In the genomic region with DNA sequence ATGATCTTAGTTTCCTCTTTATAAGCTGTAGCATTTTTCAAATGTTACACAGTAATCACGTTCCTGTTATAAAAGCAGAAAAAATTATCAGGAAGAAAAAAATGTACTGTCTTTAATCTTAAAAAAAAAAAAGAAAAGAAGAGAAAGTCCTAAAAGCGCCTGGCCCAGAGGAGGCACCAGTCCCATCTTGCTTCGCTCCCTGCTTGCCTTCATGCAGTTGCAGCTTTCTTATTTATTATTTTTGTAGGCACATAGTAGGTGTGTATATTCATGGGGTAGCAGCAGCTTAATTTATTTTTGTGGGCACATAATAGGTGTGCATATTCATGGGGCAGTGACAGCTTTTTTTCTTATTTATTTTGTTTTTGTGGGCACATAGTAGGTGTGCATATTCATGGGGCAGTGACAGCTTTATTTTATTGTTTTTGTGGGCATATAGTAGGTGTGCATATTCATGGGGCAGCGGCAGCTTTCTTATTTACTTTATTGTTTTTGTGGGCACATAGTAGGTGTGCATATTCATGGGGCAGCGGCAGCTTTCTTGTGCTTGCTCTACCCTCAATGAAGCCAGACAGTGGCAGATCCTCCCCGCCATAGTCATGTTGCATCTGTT, we compare ENCODE assay signal across 24 cellular contexts. TPM values are rescaled to one million over a fixed set of nuclear protein-coding genes. Genes with fewer than 3 reads are reported as not detected.
DNase-seq lines count a peak whose midpoint lies in the region; ATAC-seq, FAIRE-seq and TF ChIP-seq lines count a peak whose summit lies in the region.
"Had no signal": no experiment of that assay in that cellular context is flagged by ENCODE, and none has a peak within 500 bp of the region (broad histone marks: within the 10 kb centered on the region; RNA-seq: fewer than 3 reads in every experiment).

No MANE protein-coding gene starts in this region.

- no peak for TF ChIP-seq POLR2A in HepG2 (IDR thresholded peaks at IDR 0.05; ENCODE audit: insufficient read depth in 1 of 2, low read depth in 2 of 2, low read length in 2 of 2)
- TF ChIP-seq POLR2A in right lobe of liver (IDR thresholded peaks at IDR 0.05) = no peak

- TF ChIP-seq EP300 in HepG2 (IDR thresholded peaks at IDR 0.05; ENCODE audit: low read depth in 2 of 2, low read length in 2 of 2) = no peak
- TF ChIP-seq EP300 in HepG2 (CRISPR knock-in tag; IDR thresholded peaks at IDR 0.05; ENCODE audit: borderline replicate concordance) = no peak

- TF ChIP-seq RAD21 in HepG2 (CRISPR knock-in tag; IDR thresholded peaks at IDR 0.05) = no peak

- BruUV-seq in HepG2 (replicated peaks; lab: Mats Ljungman, UMichigan) = no TSS peak

- no peaks in the 10 kb centered on the region for H4K20me1 ChIP-seq in HepG2 (ENCODE audit: insufficient read depth, low read length)

- WGBS in HepG2 (ENCODE audit: low lambda C conversion rate) = 57% methylated on average over 6 of the region's 6 CpGs
- 72% methylated on average over 5 of the region's 6 CpGs for WGBS in right lobe of liver (ENCODE audit: insufficient coverage, low coverage, low lambda C conversion rate, missing lambda C conversion rate)
- WGBS in endodermal cell (ENCODE audit: insufficient coverage in 1 of 2, insufficient read length in 1 of 2), 2 experiments = 91 to 94% methylated on average over 4 to 6 of the region's 6 CpGs
- 82 to 85% methylated on average over 6 of the region's 6 CpGs for WGBS in pancreas, 2 donors

- H3K36me3 Mint-ChIP-seq in endodermal cell (ENCODE audit: low read depth) = no peaks in the 10 kb centered on the region
- H3K36me3 Mint-ChIP-seq: CD4-positive, CD25-positive, alpha-beta regulatory T cell had no signal

- ATAC-seq in HepG2 (no peak), right lobe of liver (no peak), pancreas (no peak)

- H3K27me3 ChIP-seq in HepG2 (ENCODE audit: control insufficient read depth in 1 of 2, insufficient read depth in 2 of 2, low read length in 2 of 2) (peaks cover 0 to 25% of the 10 kb centered on the region in 2 experiments; a peak in 4 of 5 replicates), right lobe of liver (no peaks in the 10 kb centered on the region), endodermal cell (ENCODE audit: control insufficient read depth, insufficient read depth, low read length, poor library complexity, severe bottlenecking) (peaks cover 6% of the 10 kb centered on the region), WERI-Rb-1 (ENCODE audit: insufficient read depth, low read depth, severe bottlenecking) (no peaks in the 10 kb centered on the region), pancreas (no peaks in the 10 kb centered on the region), SJCRH30 (no peaks in the 10 kb centered on the region; the same call in 1 of the 2 replicates)

- peak overlapping the region; percentile 46 for H3K4me2 ChIP-seq in HepG2 (ENCODE audit: low read depth, low read length)

- H3K36me3 ChIP-seq in HepG2 (replicated peaks in 1 of 2; ENCODE audit: control insufficient read depth in 1 of 2, insufficient read depth in 2 of 2, low read length in 2 of 2) (no peaks in the 10 kb centered on the region), right lobe of liver (no peaks in the 10 kb centered on the region), endodermal cell (ENCODE audit: control insufficient read depth, insufficient read depth, low read length) (no peaks in the 10 kb centered on the region), WERI-Rb-1 (no peaks in the 10 kb centered on the region), pancreas (no peaks in the 10 kb centered on the region), SJCRH30 (no peaks in the 10 kb centered on the region)
- H3K36me3 ChIP-seq: BE2C, HAP-1 had no signal

- no peaks in the 10 kb centered on the region for H3K79me2 ChIP-seq in HepG2 (ENCODE audit: insufficient read depth, low read length)

- no peak overlapping the region for H2AFZ ChIP-seq in HepG2 (ENCODE audit: low read length)
- H2AFZ ChIP-seq: GM23248 had no signal

- TF ChIP-seq CTCF in HepG2 (CRISPR knock-in tag; IDR thresholded peaks at IDR 0.05) (no peak), right lobe of liver (IDR thresholded peaks at IDR 0.05) (no peak), endodermal cell (conservative IDR thresholded peaks at IDR 0.05) (no peak), WERI-Rb-1 (IDR thresholded peaks at IDR 0.05; ENCODE audit: low read depth, low read length) (no peak), pancreas (IDR thresholded peaks at IDR 0.05) (no peak)

- DNase-seq in HepG2 (ENCODE audit: low spot score) = no peak
- no peak for DNase-seq in right lobe of liver
- peak; percentile 10 for DNase-seq in endodermal cell
- peak; percentile 30 for DNase-seq in posterior vena cava (ENCODE audit: low spot score)
- no peak for DNase-seq in WERI-Rb-1
- DNase-seq in pancreas = no peak
- DNase-seq in SJCRH30 = no peak
- DNase-seq: ACHN; BE2C; C1 segment of cervical spinal cord; CD4-positive, CD25-positive, alpha-beta regulatory T cell; CD8-positive, alpha-beta memory T cell; COR-L47; DMS 273 treated with DMSO at 0.1 percent for 48 hours; DMS53; DND-41; EL; GM23248 had no signal

- H3K27me3 Mint-ChIP-seq in endodermal cell (ENCODE audit: insufficient read depth) = peaks cover 2% of the 10 kb centered on the region

- peaks cover 20% of the 10 kb centered on the region for H3K4me1 ChIP-seq in HepG2 (ENCODE audit: insufficient read depth, low read length)
- H3K4me1 ChIP-seq in right lobe of liver = no peaks in the 10 kb centered on the region
- peaks cover 4% of the 10 kb centered on the region for H3K4me1 ChIP-seq in endodermal cell (ENCODE audit: control insufficient read depth, insufficient read depth, low read length)
- H3K4me1 ChIP-seq in pancreas = peaks cover 0 to 11% (median 7%) of the 10 kb centered on the region in 3 donors
- peaks cover 10% of the 10 kb centered on the region; the same call in 1 of the 2 replicates for H3K4me1 ChIP-seq in SJCRH30

- H3K4me3 ChIP-seq in HepG2 (replicated peaks in 1 of 3; ENCODE audit: insufficient read depth in 1 of 3, low read depth in 2 of 3, low read length in 3 of 3) (no peak overlapping the region), right lobe of liver (no peak overlapping the region), endodermal cell (ENCODE audit: low read length) (no peak overlapping the region), WERI-Rb-1 (ENCODE audit: low read depth, low read length) (no peak overlapping the region), pancreas (no peak overlapping the region), SJCRH30 (no peak overlapping the region)
- H3K4me3 ChIP-seq: GM23248, HAP-1 had no signal

- in situ Hi-C loops in HepG2 (cut with HindIII; ENCODE audit: extremely low pct_ligation_motif_present, low pct_unique_long_range_greater_than_20kb) = no loop called here

- no peak overlapping the region for H3K4me3 Mint-ChIP-seq in endodermal cell
- H3K4me3 Mint-ChIP-seq: CD4-positive, CD25-positive, alpha-beta regulatory T cell; CD8-positive, alpha-beta memory T cell had no signal

- CTCF ChIA-PET in HepG2 (lab: Yijun Ruan, JAX; ENCODE audit: low intra/inter-chr PET ratio, low total read pairs) = no interaction called here

- no peaks in the 10 kb centered on the region for H3K9me3 Mint-ChIP-seq in endodermal cell
- H3K9me3 Mint-ChIP-seq: CD4-positive, CD25-positive, alpha-beta regulatory T cell; CD8-positive, alpha-beta memory T cell had no signal

- POLR2A ChIA-PET in HepG2 (lab: Yijun Ruan, JAX) = no interaction called here

- FAIRE-seq in HepG2 (lab: Jason Lieb, UNC) (no peak), pancreas (lab: Jason Lieb, UNC) (no peak)
- FAIRE-seq: A204.1, GM12891 had no signal

- no peaks in the 10 kb centered on the region for H3K9me3 ChIP-seq in HepG2 (ENCODE audit: low read length)
- no peaks in the 10 kb centered on the region for H3K9me3 ChIP-seq in right lobe of liver
- H3K9me3 ChIP-seq in endodermal cell (ENCODE audit: control insufficient read depth, low read length) = no peaks in the 10 kb centered on the region
- H3K9me3 ChIP-seq in WERI-Rb-1 (ENCODE audit: severe bottlenecking) = no peaks in the 10 kb centered on the region
- no peaks in the 10 kb centered on the region for H3K9me3 ChIP-seq in pancreas
- H3K9me3 ChIP-seq in SJCRH30 (replicated peaks) = no peaks in the 10 kb centered on the region
- H3K9me3 ChIP-seq: BE2C, HAP-1 had no signal

- peaks cover 17% of the 10 kb centered on the region for H3K4me1 Mint-ChIP-seq in endodermal cell

- no peak overlapping the region for H3K27ac Mint-ChIP-seq in endodermal cell
- H3K27ac Mint-ChIP-seq: CD4-positive, CD25-positive, alpha-beta regulatory T cell; CD8-positive, alpha-beta memory T cell had no signal

- H3K9ac ChIP-seq in HepG2 (ENCODE audit: insufficient read depth, low read depth, low read length) (no peak overlapping the region), endodermal cell (ENCODE audit: extremely low read depth, low read length, poor library complexity, severe bottlenecking) (no peak overlapping the region)
- H3K9ac ChIP-seq: GM23248 had no signal

- H3K27ac ChIP-seq in HepG2 (ENCODE audit: extremely low read length, insufficient read depth, low read length) (no peak overlapping the region), right lobe of liver (no peak overlapping the region), endodermal cell (ENCODE audit: low read depth, low read length) (no peak overlapping the region), WERI-Rb-1 (no peak overlapping the region), pancreas (no peak overlapping the region), SJCRH30 (no peak overlapping the region)
- H3K27ac ChIP-seq: GM23248 had no signal

- intact Hi-C loops in HepG2 (cut with micrococcal nuclease; ENCODE audit: unreplicated experiment) = no loop called here
- intact Hi-C loops in right lobe of liver (cut with DNase I) = no loop called here
- intact Hi-C loops in posterior vena cava (cut with DNase I) = no loop called here
- intact Hi-C loops in pancreas (cut with DNase I) = no loop called here

RNA-seq across cellular contexts. Expression of a gene that starts 5.5 kb away (rescaled TPM):
- total RNA-seq in HepG2 (2016; rRNA removed; fragmentation: Illumina TruSeq; extraction: Trizol) (4.8 and 4.9 TPM in 2 replicates), right lobe of liver (10 to 100 TPM in 3 of 6 experiments, 1 to 10 TPM in 3; 4.7 to 21.5 (median 11.1) TPM), endodermal cell (10 to 100 TPM; 16.9 to 17.3 TPM), posterior vena cava (10 to 100 TPM; 21.3 to 22.5 TPM), pancreas (10 to 100 TPM in 2 of 6 donors, 1 to 10 TPM in 4; 8.3 to 22.8 (median 8.6) TPM)
- total RNA-seq in HepG2 (2016; cell fraction: cytosol; rRNA removed; fragmentation: Illumina TruSeq; extraction: Trizol; ENCODE audit: low read depth) = 0.97 and 1.0 TPM in 2 replicates
- total RNA-seq in HepG2 (2016; cell fraction: insoluble cytoplasmic fraction; rRNA removed; fragmentation: Illumina TruSeq; extraction: Trizol) = 4.7 and 4.8 TPM in 2 replicates
- total RNA-seq in HepG2 (2016; cell fraction: membrane; rRNA removed; fragmentation: Illumina TruSeq; extraction: Trizol) = 3.1 and 3.3 TPM in 2 replicates
- 2.8 and 3.3 TPM in 2 replicates for total RNA-seq in HepG2 (2016; cell fraction: nucleus; rRNA removed; fragmentation: Illumina TruSeq; extraction: Trizol)
- polyA plus RNA-seq in HepG2 (2011; rRNA removed) (3.1 and 4.2 TPM in 2 replicates), pancreas (1 to 10 TPM; 8.1 to 8.5 TPM)
- 3.3 and 3.5 TPM in 2 replicates for polyA plus RNA-seq in HepG2 (2011; cell fraction: cytosol; rRNA removed)
- polyA plus RNA-seq in HepG2 (2011; cell fraction: nucleus; rRNA removed) = 2.8 and 2.9 TPM in 2 replicates
- polyA plus RNA-seq in HepG2 (2012) = 1.7 and 3.1 TPM in 2 replicates
- polyA plus RNA-seq in HepG2 (2016; cell fraction: cytosol; fragmentation: Illumina TruSeq; extraction: Trizol; ENCODE audit: low read depth) = 0.84 and 1.1 TPM in 2 replicates
- 4.5 and 4.7 TPM in 2 replicates for polyA plus RNA-seq in HepG2 (2016; cell fraction: insoluble cytoplasmic fraction; fragmentation: Illumina TruSeq; extraction: Trizol; ENCODE audit: low read depth)
- 2.2 and 2.4 TPM in 2 replicates for polyA plus RNA-seq in HepG2 (2016; cell fraction: membrane; fragmentation: Illumina TruSeq; extraction: Trizol; ENCODE audit: low read depth)
- polyA plus RNA-seq in HepG2 (2016; cell fraction: nucleus; fragmentation: Illumina TruSeq; extraction: Trizol; ENCODE audit: insufficient read depth, low read depth) = 2.2 and 2.6 TPM in 2 replicates
- 10.8 and 22.1 TPM in 2 replicates for polyA minus RNA-seq in HepG2 (2011; rRNA and poly(A)+ RNA removed; ENCODE audit: low replicate concordance)
- 3.8 and 4.5 TPM in 2 replicates for polyA minus RNA-seq in HepG2 (2011; cell fraction: cytosol; rRNA and poly(A)+ RNA removed)
- 5.9 and 6.2 TPM in 2 replicates for polyA minus RNA-seq in HepG2 (2011; cell fraction: nucleus; rRNA and poly(A)+ RNA removed)
- polyA plus RNA-seq in endodermal cell (2013, experiment 1 of 2) = 6.8 TPM
- polyA plus RNA-seq in endodermal cell (2013, experiment 2 of 2) = 7.0 TPM
- 20.8 TPM in 2 replicates for total RNA-seq in SJCRH30 (2014; rRNA removed; shearing (Covaris generic))

RNA-seq across cellular contexts. Expression of a gene that starts 43.0 kb away (rescaled TPM):
- total RNA-seq in HepG2 (2016; rRNA removed; fragmentation: Illumina TruSeq; extraction: Trizol) = not detected in 2 replicates
- not detected in 2 replicates for total RNA-seq in HepG2 (2016; cell fraction: cytosol; rRNA removed; fragmentation: Illumina TruSeq; extraction: Trizol; ENCODE audit: low read depth)
- not detected in 2 replicates for total RNA-seq in HepG2 (2016; cell fraction: insoluble cytoplasmic fraction; rRNA removed; fragmentation: Illumina TruSeq; extraction: Trizol)
- not detected in 2 replicates for total RNA-seq in HepG2 (2016; cell fraction: membrane; rRNA removed; fragmentation: Illumina TruSeq; extraction: Trizol)
- total RNA-seq in HepG2 (2016; cell fraction: nucleus; rRNA removed; fragmentation: Illumina TruSeq; extraction: Trizol) = not detected in 2 replicates
- 0.01 TPM in 1 of 2 replicates, not detected in the other for polyA plus RNA-seq in HepG2 (2011; rRNA removed)
- not detected in 2 replicates for polyA plus RNA-seq in HepG2 (2011; cell fraction: cytosol; rRNA removed)
- not detected in 2 replicates for polyA plus RNA-seq in HepG2 (2011; cell fraction: nucleus; rRNA removed)
- polyA plus RNA-seq in HepG2 (2012) = not detected in 2 replicates
- polyA plus RNA-seq in HepG2 (2016; cell fraction: cytosol; fragmentation: Illumina TruSeq; extraction: Trizol; ENCODE audit: low read depth) = not detected in 2 replicates
- not detected in 2 replicates for polyA plus RNA-seq in HepG2 (2016; cell fraction: insoluble cytoplasmic fraction; fragmentation: Illumina TruSeq; extraction: Trizol; ENCODE audit: low read depth)
- polyA plus RNA-seq in HepG2 (2016; cell fraction: membrane; fragmentation: Illumina TruSeq; extraction: Trizol; ENCODE audit: low read depth) = not detected in 2 replicates
- not detected in 2 replicates for polyA plus RNA-seq in HepG2 (2016; cell fraction: nucleus; fragmentation: Illumina TruSeq; extraction: Trizol; ENCODE audit: insufficient read depth, low read depth)
- polyA minus RNA-seq in HepG2 (2011; rRNA and poly(A)+ RNA removed; ENCODE audit: low replicate concordance) = not detected in 2 replicates
- not detected in 2 replicates for polyA minus RNA-seq in HepG2 (2011; cell fraction: cytosol; rRNA and poly(A)+ RNA removed)
- not detected in 2 replicates for polyA minus RNA-seq in HepG2 (2011; cell fraction: nucleus; rRNA and poly(A)+ RNA removed)
- total RNA-seq in right lobe of liver = not detected
- not detected for total RNA-seq in endodermal cell
- not detected for polyA plus RNA-seq in endodermal cell (2013, experiment 1 of 2)
- not detected for polyA plus RNA-seq in endodermal cell (2013, experiment 2 of 2)
- total RNA-seq in posterior vena cava = not detected
- under 1 TPM in 1 of 6 donors, not detected in 5; 0.06 TPM for total RNA-seq in pancreas
- polyA plus RNA-seq in pancreas = under 1 TPM in 1 of 2 donors, not detected in 1; 0.05 TPM
- not detected in 2 replicates for total RNA-seq in SJCRH30 (2014; rRNA removed; shearing (Covaris generic))
- total RNA-seq: CD4-positive, CD25-positive, alpha-beta regulatory T cell; CD8-positive, alpha-beta memory T cell; G401; GM23248; H4; HT-29 had no signal
- polyA plus RNA-seq: CD4-positive, CD25-positive, alpha-beta regulatory T cell; CD8-positive, alpha-beta memory T cell; GM23248 had no signal

Comparison
In these comparisons a context has a peak if more than half of its experiments do, and no peak if none do; other contexts are left out.
1. DNase-seq: peak in endodermal cell (single experiment) and posterior vena cava (single experiment); none in HepG2 (single experiment), right lobe of liver (0 of 3), WERI-Rb-1 (single experiment), pancreas (0 of 6) and SJCRH30 (0 of 2).